In the genomic region with DNA sequence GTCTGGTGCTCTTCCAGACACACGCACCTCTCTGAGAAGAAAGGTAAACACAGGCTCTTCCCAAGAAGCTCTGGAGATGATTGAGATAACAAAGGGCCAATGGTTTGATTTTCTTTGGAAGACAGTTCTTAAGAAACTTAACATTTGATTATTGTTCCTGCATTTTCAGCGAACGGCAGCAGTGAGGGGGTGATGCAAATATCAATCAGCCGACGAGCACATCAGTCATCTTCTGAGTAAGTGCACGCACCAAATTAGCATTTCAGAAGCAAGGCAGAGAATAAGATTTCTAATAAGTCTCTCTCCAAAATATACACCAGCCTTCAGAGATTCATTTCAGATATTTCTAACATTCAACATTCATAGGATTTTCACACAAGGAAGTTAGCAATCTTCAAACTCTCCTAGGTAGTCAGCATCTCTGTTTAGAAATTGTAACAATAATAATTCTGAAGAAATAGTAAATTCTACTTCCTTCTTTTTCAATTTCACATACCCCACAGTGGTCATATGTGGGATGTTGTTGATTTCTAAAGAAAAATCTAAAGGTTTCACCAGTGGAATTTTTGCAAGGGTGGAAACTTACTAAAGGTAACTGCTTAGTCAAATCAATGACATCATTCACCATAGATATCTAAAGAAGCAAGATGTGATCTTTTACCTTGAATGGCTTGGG, we compare ENCODE assay signal across 15 cellular contexts.
"Had no signal": no experiment of that assay in that cellular context is flagged by ENCODE, and none has a peak within 500 bp of the region (broad histone marks: within the 10 kb centered on the region; RNA-seq: fewer than 3 reads in every experiment).

No MANE protein-coding gene starts in this region.

- H3K27me3 ChIP-seq: breast epithelium, pancreas, tibial nerve had no signal

- H3K27ac ChIP-seq: breast epithelium, lower lobe of right lung, pancreas, tibial nerve had no signal

- H3K9me3 Mint-ChIP-seq: activated naive CD4-positive, alpha-beta T cell treated with anti-CD3 and anti-CD28 coated beads, Interleukin-2, amount 50 U/mL, for 72 hours; immature natural killer cell; T-helper 1 cell treated with Interleukin-12 subunit alpha and Interleukin-12 subunit beta and Interleukin-4 antibody, amounts not matched to agents 30 μg/mL and 1 μg/mL, for 36 hours had no signal

- H3K4me1 Mint-ChIP-seq: immature natural killer cell had no signal

- H3K27ac Mint-ChIP-seq: activated naive CD4-positive, alpha-beta T cell treated with anti-CD3 and anti-CD28 coated beads, Interleukin-2, amount 50 U/mL, for 72 hours; immature natural killer cell; T-helper 1 cell treated with Interleukin-12 subunit alpha and Interleukin-12 subunit beta and Interleukin-4 antibody, amounts not matched to agents 30 μg/mL and 1 μg/mL, for 36 hours had no signal

- DNase-seq: activated CD4-positive, alpha-beta T cell treated with anti-CD3 and anti-CD28 coated beads, Interleukin-2, amount 50 U/mL, for 48 hours; activated CD4-positive, CD25-positive, alpha-beta regulatory T cell; activated effector memory CD4-positive, alpha-beta T cell treated with anti-CD3 and anti-CD28 coated beads, Interleukin-2, amount 50 U/mL, for 16 hours; aorta; immature natural killer cell; lower lobe of right lung; midbrain; pancreas; stimulated activated CD4-positive, alpha-beta T cell treated with anti-CD3 and anti-CD28 coated beads, Interleukin-4, amount 100 ng/mL, for 4 hours had no signal

- H3K4me1 ChIP-seq: breast epithelium, lower lobe of right lung, pancreas, tibial nerve had no signal

- H3K36me3 Mint-ChIP-seq: activated naive CD4-positive, alpha-beta T cell treated with anti-CD3 and anti-CD28 coated beads, Interleukin-2, amount 50 U/mL, for 72 hours; immature natural killer cell had no signal

- H3K9me3 ChIP-seq: breast epithelium, lower lobe of right lung, pancreas had no signal

- H3K4me3 ChIP-seq: breast epithelium, lower lobe of right lung, pancreas, tibial nerve had no signal

- H3K4me3 Mint-ChIP-seq: immature natural killer cell; T-helper 1 cell treated with Interleukin-12 subunit alpha and Interleukin-12 subunit beta and Interleukin-4 antibody, amounts not matched to agents 30 μg/mL and 1 μg/mL, for 36 hours had no signal

- ATAC-seq: activated naive CD4-positive, alpha-beta T cell treated with anti-CD3 and anti-CD28 coated beads, Interleukin-2, amount 50 U/mL, for 72 hours; esophagus mucosa; lower lobe of right lung; pancreas had no signal

- FAIRE-seq: pancreas, TTC549 had no signal

- H3K36me3 ChIP-seq: breast epithelium, lower lobe of right lung, pancreas, tibial nerve had no signal
